Comparison of ENCODE assay signal across 1 cellular context in genomic region chrX:40143987-40144386, GRCh38.
TF ChIP-seq lines count a peak whose summit lies in the region.

No MANE protein-coding gene starts in this region.

TF ChIP-seq in IMR-90, 13 proteins besides CTCF, POLR2A, EP300 and RAD21:
- TF ChIP-seq CEBPB (IDR thresholded peaks at IDR 0.05; ENCODE audit: low read depth, low read length) (peak; percentile 72), MAFK (IDR thresholded peaks at IDR 0.05; ENCODE audit: low read depth, low read length) (no peak), USF2 (IDR thresholded peaks at IDR 0.05; ENCODE audit: low read depth, low read length) (no peak), BHLHE40 (IDR thresholded peaks at IDR 0.05; ENCODE audit: low read depth, low read length) (no peak)
